10 cellular contexts compared by ENCODE assay signal in the genomic region with DNA sequence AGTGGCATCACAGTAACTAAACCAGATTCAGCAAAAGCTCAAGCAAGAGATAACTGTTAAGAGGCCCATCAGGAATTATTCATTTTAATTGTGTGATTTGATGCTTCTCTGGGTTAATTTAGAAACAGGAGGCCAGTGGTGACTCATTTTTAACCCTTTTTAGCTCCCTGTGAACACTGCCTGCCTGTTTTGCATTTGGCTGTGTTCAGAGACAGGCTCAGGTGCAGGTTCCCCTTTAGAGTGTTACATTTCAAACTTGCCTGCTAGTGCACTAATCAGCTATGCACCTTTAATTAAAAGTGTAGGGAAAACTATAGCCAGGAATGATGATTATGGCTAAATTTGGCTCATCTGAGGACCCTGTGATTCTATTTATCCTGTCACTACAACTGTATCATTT. TPM values are rescaled to one million over a fixed set of nuclear protein-coding genes. Genes with fewer than 3 reads are reported as not detected.
A peak's percentile ranks its signal among the peaks of the same experiment; 100 is the strongest.
DNase-seq lines count a peak whose midpoint lies in the region; ATAC-seq and TF ChIP-seq lines count a peak whose summit lies in the region.
"Had no signal": no experiment of that assay in that cellular context is flagged by ENCODE, and none has a peak within 500 bp of the region (broad histone marks: within the 10 kb centered on the region; RNA-seq: fewer than 3 reads in every experiment).

No MANE protein-coding gene starts in this region.

- peak overlapping the region; percentile 27; the same call in 1 of the 2 replicates for H3K9ac ChIP-seq in OCI-LY1 (ENCODE audit: low read length)

- peaks cover 43 to 85% of the 10 kb centered on the region in 2 donors for H3K4me1 Mint-ChIP-seq in effector memory CD8-positive, alpha-beta T cell (ENCODE audit: low read depth in 2 of 2)

- H3K36me3 ChIP-seq in DOHH2 (ENCODE audit: control insufficient read depth, low read length) = peaks cover 18% of the 10 kb centered on the region
- no peaks in the 10 kb centered on the region for H3K36me3 ChIP-seq in OCI-LY1 (ENCODE audit: insufficient read depth, low read length)
- H3K36me3 ChIP-seq: tibial nerve had no signal

- no peak for DNase-seq in Right ventricle myocardium inferior (ENCODE audit: missing footprints)
- no peak for DNase-seq in effector memory CD8-positive, alpha-beta T cell
- no peak for DNase-seq in GM19240 (ENCODE audit: insufficient read length, low spot score)
- DNase-seq in LoVo (ENCODE audit: low spot score) = no peak

- TF ChIP-seq CTCF in DOHH2 (IDR thresholded peaks at IDR 0.05; ENCODE audit: low read depth, low read length, poor library complexity, severe bottlenecking) (no peak), OCI-LY1 (IDR thresholded peaks at IDR 0.05; ENCODE audit: low read length) (no peak)

- H3K27ac ChIP-seq in DOHH2 (ENCODE audit: low read depth, low read length) (peak overlapping the region; percentile 67), OCI-LY1 (ENCODE audit: low read depth, low read length, poor library complexity, severe bottlenecking) (peak overlapping the region; percentile 57)
- H3K27ac ChIP-seq: tibial nerve had no signal

- H3K4me2 ChIP-seq in DOHH2 (ENCODE audit: low read length) (peak overlapping the region; percentile 98), OCI-LY1 (ENCODE audit: low read length) (peak overlapping the region; percentile 58)

- H3K9me2 ChIP-seq in DOHH2 (replicated peaks; ENCODE audit: control insufficient read depth, low read length) (no peaks in the 10 kb centered on the region), OCI-LY1 (ENCODE audit: low read depth, low read length) (no peaks in the 10 kb centered on the region)

- H2AFZ ChIP-seq in OCI-LY1 (ENCODE audit: low read length) = no peak overlapping the region

- peaks cover 17% of the 10 kb centered on the region for H3K36me3 Mint-ChIP-seq in effector memory CD8-positive, alpha-beta T cell (ENCODE audit: insufficient read depth)

- intact Hi-C loops in Right ventricle myocardium inferior (cut with DNase I) = no loop called here

- H4K20me1 ChIP-seq in DOHH2 (ENCODE audit: control insufficient read depth, insufficient read depth, low read depth, low read length) (no peaks in the 10 kb centered on the region), OCI-LY1 (ENCODE audit: insufficient read depth, low read length) (no peaks in the 10 kb centered on the region)

- H3K27me3 ChIP-seq in DOHH2 (ENCODE audit: control insufficient read depth, low read length) (no peaks in the 10 kb centered on the region), OCI-LY1 (ENCODE audit: insufficient read depth, low read length) (no peaks in the 10 kb centered on the region)
- H3K27me3 ChIP-seq: tibial nerve had no signal

- no peaks in the 10 kb centered on the region for H3K9me3 Mint-ChIP-seq in effector memory CD8-positive, alpha-beta T cell

- H3K4me1 ChIP-seq in DOHH2 (ENCODE audit: control insufficient read depth, low read length) (peaks cover 100% of the 10 kb centered on the region), OCI-LY1 (ENCODE audit: insufficient read depth, low read length, severe bottlenecking) (peaks cover 78% of the 10 kb centered on the region)

- H3K4me3 ChIP-seq in DOHH2 (ENCODE audit: low read length) (peak overlapping the region; percentile 73), OCI-LY1 (ENCODE audit: low read depth, low read length, poor library complexity, severe bottlenecking) (peak overlapping the region; percentile 28)
- H3K4me3 ChIP-seq: lung, tibial nerve had no signal

- no peak overlapping the region for H3K4me3 Mint-ChIP-seq in effector memory CD8-positive, alpha-beta T cell

- no peak overlapping the region for H3K27ac Mint-ChIP-seq in effector memory CD8-positive, alpha-beta T cell

- H3K9me3 ChIP-seq in DOHH2 (ENCODE audit: control insufficient read depth, insufficient read depth, low read length) (no peaks in the 10 kb centered on the region), OCI-LY1 (ENCODE audit: low read length) (no peaks in the 10 kb centered on the region)
- H3K9me3 ChIP-seq: tibial nerve had no signal

- peak; percentile 58 for ATAC-seq in GM18858 (IDR thresholded peaks at IDR 0.05; ENCODE audit: unreplicated experiment)
- peak; percentile 80 for ATAC-seq in HG02642 (IDR thresholded peaks at IDR 0.05; ENCODE audit: poor library complexity, unreplicated experiment)
- no peak for ATAC-seq in Right ventricle myocardium inferior
- no peak for ATAC-seq in effector memory CD8-positive, alpha-beta T cell (replicated peaks)

- no peaks in the 10 kb centered on the region for H3K27me3 Mint-ChIP-seq in effector memory CD8-positive, alpha-beta T cell

- H3F3A ChIP-seq in DOHH2 (ENCODE audit: control insufficient read depth, insufficient read depth) (peaks cover 4% of the 10 kb centered on the region; the same call in 1 of the 2 replicates), OCI-LY1 (ENCODE audit: insufficient read depth, low read length) (no peaks in the 10 kb centered on the region)

- H3K79me2 ChIP-seq in DOHH2 (ENCODE audit: control insufficient read depth, low read length) (peaks cover 92% of the 10 kb centered on the region), OCI-LY1 (ENCODE audit: insufficient read depth, low read length) (peaks cover 43% of the 10 kb centered on the region)

RNA-seq across cellular contexts. Expression of a gene that starts 6.5 kb away (rescaled TPM):
- 2.0 TPM for total RNA-seq in Right ventricle myocardium inferior

RNA-seq across cellular contexts. Expression of a gene that starts 34.9 kb away (rescaled TPM):
- total RNA-seq in Right ventricle myocardium inferior = not detected
- total RNA-seq: tibial nerve had no signal

Comparison
In these comparisons a context has a peak if more than half of its experiments do, and no peak if none do; other contexts are left out.
1. ATAC-seq: peak in GM18858 (single experiment) and HG02642 (single experiment); none in Right ventricle myocardium inferior (single experiment) and effector memory CD8-positive, alpha-beta T cell (single experiment).